In the genomic region with DNA sequence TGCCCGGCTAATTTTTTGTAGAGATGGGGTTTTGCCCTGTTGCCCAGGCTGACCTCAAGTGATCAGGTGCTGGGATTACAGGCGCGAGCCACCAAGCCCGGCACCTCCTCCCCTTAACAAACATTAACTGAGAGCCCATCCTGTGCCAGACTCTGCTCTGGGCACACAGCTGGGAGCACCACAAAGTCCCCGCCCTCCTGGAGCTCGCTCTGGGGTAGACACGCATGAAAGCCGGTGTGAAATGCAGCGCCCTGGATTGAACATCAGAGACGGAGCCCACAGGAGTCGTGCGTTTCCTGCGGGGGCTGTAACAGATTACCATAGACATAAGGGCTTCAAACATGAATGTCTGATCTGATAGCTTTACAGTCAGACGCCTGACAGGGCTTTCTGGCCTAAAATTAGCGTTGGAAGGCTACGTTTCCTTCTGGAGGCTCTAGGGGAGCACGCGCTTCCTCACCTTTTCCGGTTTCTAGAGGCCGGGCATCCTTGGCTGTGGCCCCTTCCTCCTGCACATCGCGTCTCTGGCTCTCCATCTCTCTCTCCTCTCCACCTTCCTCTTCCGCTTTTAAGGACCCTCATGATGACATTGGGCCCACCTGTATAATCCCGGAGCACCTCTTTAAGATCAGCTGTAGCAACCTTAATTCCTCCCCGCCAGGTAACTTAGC, we compare ENCODE assay signal across 9 cellular contexts. TPM values are rescaled to one million over a fixed set of nuclear protein-coding genes. Genes with fewer than 3 reads are reported as not detected.
DNase-seq lines count a peak whose midpoint lies in the region; ATAC-seq and TF ChIP-seq lines count a peak whose summit lies in the region.
"Had no signal": no experiment of that assay in that cellular context is flagged by ENCODE, and none has a peak within 500 bp of the region (broad histone marks: within the 10 kb centered on the region; RNA-seq: fewer than 3 reads in every experiment).

No MANE protein-coding gene starts in this region.

- peak overlapping the region; percentile 95 for H3K27ac ChIP-seq in hepatocyte
- H3K27ac ChIP-seq: VCaP had no signal

- TF ChIP-seq POLR2A in GM18951 (IDR thresholded peaks at IDR 0.05; ENCODE audit: extremely low read depth, insufficient read depth, insufficient read length), result peak; percentile 33

- POLR2A ChIA-PET in activated B cell treated with CpG ODN at 0.5 μM for 24 hours (lab: Charles Lee), result interaction anchor here (0.5 to 4.4 kb wide), 7 partner anchors 14 to 201 kb away, joined by 3 to 33 read pairs (median 6); partner anchors contain the start of genes CREB3L4, GATAD2B, INTS3 and RPS27

- peak overlapping the region; percentile 96 for H3K27ac Mint-ChIP-seq in activated B cell treated with CpG ODN at 0.5 μM for 24 hours
- H3K27ac Mint-ChIP-seq in stimulated activated naive B cell treated with anti-CD40 and anti-IgM and Interleukin-4, amounts not matched to agents 10 μg/mL and 1 μg/mL and 100 μg/mL, for 72 hours, result peak overlapping the region; percentile 96

- CTCF ChIA-PET in activated B cell treated with CpG ODN at 0.5 μM for 24 hours (lab: Charles Lee), result no interaction called here

- intact Hi-C loops in activated B cell treated with CpG ODN at 0.5 μM for 24 hours (cut with micrococcal nuclease), result loop anchor here (2.0 to 10.0 kb wide), 5 partner anchors 15 to 431 kb away; partner anchors contain the start of genes GATAD2B, ILF2 and UBAP2L

- H3K36me3 Mint-ChIP-seq in activated B cell treated with CpG ODN at 0.5 μM for 24 hours (ENCODE audit: low read depth), result no peaks in the 10 kb centered on the region
- no peaks in the 10 kb centered on the region for H3K36me3 Mint-ChIP-seq in stimulated activated naive B cell treated with anti-CD40 and anti-IgM and Interleukin-4, amounts not matched to agents 10 μg/mL and 1 μg/mL and 100 μg/mL, for 72 hours

- no peak overlapping the region for H3K4me3 ChIP-seq in hepatocyte

- no peaks in the 10 kb centered on the region for H4K20me1 ChIP-seq in hepatocyte (ENCODE audit: insufficient read depth, poor library complexity, severe bottlenecking)

- no peaks in the 10 kb centered on the region for H3K36me3 ChIP-seq in hepatocyte (replicated peaks; ENCODE audit: insufficient read depth, low read depth)

- H3K4me3 Mint-ChIP-seq in activated B cell treated with CpG ODN at 0.5 μM for 24 hours, result peak overlapping the region; percentile 71
- H3K4me3 Mint-ChIP-seq in stimulated activated naive B cell treated with anti-CD40 and anti-IgM and Interleukin-4, amounts not matched to agents 10 μg/mL and 1 μg/mL and 100 μg/mL, for 72 hours, result peak overlapping the region; percentile 67

- no peak for DNase-seq in activated B cell treated with CpG ODN at 0.5 μM for 24 hours
- DNase-seq in hepatocyte (ENCODE audit: low spot score), result peak; percentile 3
- no peak for DNase-seq in stimulated activated naive B cell treated with anti-CD40 and anti-IgM and Interleukin-4, amounts not matched to agents 10 μg/mL and 1 μg/mL and 100 μg/mL, for 72 hours
- DNase-seq in stimulated activated CD4-positive, alpha-beta T cell treated with anti-CD3 and anti-CD28 coated beads, Interleukin-2, amount 100 ng/mL, for 48 hours, result no peak
- no peak for DNase-seq in NCI-H2107 treated with DMSO at 0.1 percent for 48 hours (lab: John Stamatoyannopoulos, UW; ENCODE audit: unreplicated experiment)
- no peak for DNase-seq in NCI-H526 treated with DMSO at 0.1 percent for 48 hours (lab: John Stamatoyannopoulos, UW)

- peaks cover 54% of the 10 kb centered on the region for H3K4me1 Mint-ChIP-seq in activated B cell treated with CpG ODN at 0.5 μM for 24 hours
- peaks cover 25 to 63% of the 10 kb centered on the region in 2 donors for H3K4me1 Mint-ChIP-seq in stimulated activated naive B cell treated with anti-CD40 and anti-IgM and Interleukin-4, amounts not matched to agents 10 μg/mL and 1 μg/mL and 100 μg/mL, for 72 hours

- ATAC-seq in activated B cell treated with CpG ODN at 0.5 μM for 24 hours (ENCODE audit: low read depth), result no peak
- ATAC-seq in stimulated activated naive B cell treated with anti-CD40 and anti-IgM and Interleukin-4, amounts not matched to agents 10 μg/mL and 1 μg/mL and 100 μg/mL, for 72 hours (replicated peaks), result no peak
- ATAC-seq in HG03442 (IDR thresholded peaks at IDR 0.05; ENCODE audit: unreplicated experiment), result no peak

- no peaks in the 10 kb centered on the region for H3K27me3 Mint-ChIP-seq in activated B cell treated with CpG ODN at 0.5 μM for 24 hours
- no peaks in the 10 kb centered on the region for H3K27me3 Mint-ChIP-seq in stimulated activated naive B cell treated with anti-CD40 and anti-IgM and Interleukin-4, amounts not matched to agents 10 μg/mL and 1 μg/mL and 100 μg/mL, for 72 hours

- WGBS in hepatocyte (ENCODE audit: low lambda C conversion rate, missing lambda C conversion rate), result 83% methylated on average over 25 of the region's 25 CpGs

- peaks cover 2% of the 10 kb centered on the region for H3K9me3 Mint-ChIP-seq in activated B cell treated with CpG ODN at 0.5 μM for 24 hours
- no peaks in the 10 kb centered on the region for H3K9me3 Mint-ChIP-seq in stimulated activated naive B cell treated with anti-CD40 and anti-IgM and Interleukin-4, amounts not matched to agents 10 μg/mL and 1 μg/mL and 100 μg/mL, for 72 hours

- H3K4me2 ChIP-seq in hepatocyte, result peak overlapping the region; percentile 70

- H3K79me2 ChIP-seq in hepatocyte, result no peaks in the 10 kb centered on the region

- H3K4me1 ChIP-seq in hepatocyte (ENCODE audit: insufficient read depth), result no peaks in the 10 kb centered on the region

- no peaks in the 10 kb centered on the region for H3K9me2 ChIP-seq in hepatocyte (replicated peaks; ENCODE audit: insufficient read depth)

- H3K9me3 ChIP-seq in hepatocyte (ENCODE audit: low read depth), result no peaks in the 10 kb centered on the region

- in situ Hi-C loops in GM18951 (cut with MboI; ENCODE audit: low sequenced_read_pairs, unreplicated experiment), result loop anchor here (10.0 kb wide), 1 partner anchor 195 kb away; the partner anchor contains the start of gene RAB13

- H2AFZ ChIP-seq in hepatocyte, result no peak overlapping the region

- no peak for TF ChIP-seq CTCF in activated B cell treated with CpG ODN at 0.5 μM for 24 hours (IDR thresholded peaks at IDR 0.05)
- TF ChIP-seq CTCF in hepatocyte (IDR thresholded peaks at IDR 0.05; ENCODE audit: poor library complexity), result no peak

- H3K27me3 ChIP-seq in hepatocyte, result no peaks in the 10 kb centered on the region

RNA-seq across cellular contexts. Expression of gene SLC27A3, which starts 14.4 kb away (rescaled TPM):
- 7.8 and 12.6 TPM in 2 replicates for total RNA-seq in activated B cell treated with CpG ODN at 0.5 μM for 24 hours
- 21.5 and 22.8 TPM in 2 replicates for total RNA-seq in hepatocyte
- polyA plus RNA-seq in hepatocyte, result 37.2 and 38.1 TPM in 2 replicates
